19 cellular contexts compared by ENCODE assay signal in the genomic region with DNA sequence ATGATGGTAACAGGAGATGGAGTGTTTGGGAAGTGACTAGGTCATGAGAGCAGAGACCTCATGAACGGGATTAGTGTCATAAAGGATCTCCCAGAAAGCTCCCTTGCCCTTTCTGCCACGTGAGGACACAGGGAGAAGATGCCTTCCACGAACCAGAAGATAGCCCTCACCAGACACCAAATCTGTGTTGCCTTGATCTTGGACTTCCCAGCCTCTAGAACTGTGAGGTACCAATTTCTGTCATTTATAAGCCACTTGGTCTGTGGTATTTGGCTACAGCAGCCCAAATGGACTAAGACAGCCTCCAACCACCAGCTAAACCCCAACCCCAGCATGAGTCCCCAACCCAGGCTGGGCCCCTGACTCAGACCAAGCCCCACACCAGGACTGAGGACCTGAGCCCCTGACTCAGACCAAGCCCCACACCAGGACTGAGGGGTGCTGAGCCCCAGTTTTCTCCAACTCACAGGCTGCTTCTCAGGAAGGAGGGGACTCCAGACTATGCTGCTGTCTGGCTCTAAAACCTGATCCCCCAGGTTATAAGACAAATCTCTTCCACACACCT. TPM values are rescaled to one million over a fixed set of nuclear protein-coding genes. Genes with fewer than 3 reads are reported as not detected.
DNase-seq lines count a peak whose midpoint lies in the region; ATAC-seq and TF ChIP-seq lines count a peak whose summit lies in the region.
"Had no signal": no experiment of that assay in that cellular context is flagged by ENCODE, and none has a peak within 500 bp of the region (broad histone marks: within the 10 kb centered on the region; RNA-seq: fewer than 3 reads in every experiment).

No MANE protein-coding gene starts in this region.

- peaks cover 0 to 3% (median 0%) of the 10 kb centered on the region in 3 donors for H3K9me3 Mint-ChIP-seq in IgD-negative memory B cell
- H3K9me3 Mint-ChIP-seq in neural progenitor cell, result no peaks in the 10 kb centered on the region
- H3K9me3 Mint-ChIP-seq: HFFc6 had no signal

- no peaks in the 10 kb centered on the region for H3K36me3 ChIP-seq in neural progenitor cell
- H3K36me3 ChIP-seq in upper lobe of right lung, result no peaks in the 10 kb centered on the region
- H3K36me3 ChIP-seq: Peyer's patch had no signal

- H2AFZ ChIP-seq in neural progenitor cell (replicated peaks), result no peak overlapping the region

- peaks cover 89% of the 10 kb centered on the region for H3K79me2 ChIP-seq in neural progenitor cell (ENCODE audit: low read depth)

- H4K20me1 ChIP-seq in neural progenitor cell (ENCODE audit: low read depth), result peaks cover 100% of the 10 kb centered on the region

- ATAC-seq in upper lobe of right lung (no peak), GM21526 (IDR thresholded peaks at IDR 0.05; ENCODE audit: low FRiP score, unreplicated experiment) (no peak)

- intact Hi-C loops in upper lobe of right lung (cut with DNase I), result no loop called here

- no peaks in the 10 kb centered on the region for H3K9me3 ChIP-seq in neural progenitor cell (ENCODE audit: low read depth)
- H3K9me3 ChIP-seq in upper lobe of right lung, result no peaks in the 10 kb centered on the region
- H3K9me3 ChIP-seq: Peyer's patch had no signal

- H3K4me3 ChIP-seq in neural progenitor cell (no peak overlapping the region), upper lobe of right lung (no peak overlapping the region)
- H3K4me3 ChIP-seq: Peyer's patch had no signal

- no peak overlapping the region for H3K4me2 ChIP-seq in neural progenitor cell

- peaks cover 12 to 16% (median 16%) of the 10 kb centered on the region in 3 donors for H3K4me1 Mint-ChIP-seq in IgD-negative memory B cell
- peaks cover 20% of the 10 kb centered on the region for H3K4me1 Mint-ChIP-seq in neural progenitor cell

- H3K27ac ChIP-seq in neural progenitor cell (no peak overlapping the region), upper lobe of right lung (peak overlapping the region; percentile 30)
- H3K27ac ChIP-seq: C4-2B, HL-60, Peyer's patch had no signal

- no peaks in the 10 kb centered on the region for H3F3A ChIP-seq in neural progenitor cell (ENCODE audit: low read depth)

- peaks cover 2% of the 10 kb centered on the region for H3K36me3 Mint-ChIP-seq in IgD-negative memory B cell
- H3K36me3 Mint-ChIP-seq in neural progenitor cell, result peaks cover 22% of the 10 kb centered on the region

- peak; percentile 38 for DNase-seq in SK-MEL-5 (ENCODE audit: low read depth, low spot score)
- no peak for DNase-seq in neural progenitor cell (ENCODE audit: low spot score)
- DNase-seq in upper lobe of right lung, result no peak
- DNase-seq in ACHN, result no peak
- DNase-seq in superior temporal gyrus (ENCODE audit: extremely low spot score), result no peak
- DNase-seq: COR-L47, DMS153, HFFc6, NCI-H1048, NCI-H1694, NCI-H2107, NCI-H345, NCI-H69, Peyer's patch, SHP77 had no signal

- H3K27me3 Mint-ChIP-seq in IgD-negative memory B cell (peaks cover 7% of the 10 kb centered on the region), neural progenitor cell (ENCODE audit: insufficient read depth, low read depth) (peaks cover 4% of the 10 kb centered on the region)

- H3K9ac ChIP-seq in neural progenitor cell, result no peak overlapping the region

- peak overlapping the region in 2 of 3 donors; percentile 34 to 80 for H3K27ac Mint-ChIP-seq in IgD-negative memory B cell
- H3K27ac Mint-ChIP-seq in neural progenitor cell, result no peak overlapping the region
- H3K27ac Mint-ChIP-seq: HFFc6 had no signal

- H3K4me3 Mint-ChIP-seq in IgD-negative memory B cell (peak overlapping the region in 1 of 4 donors; percentile 54), neural progenitor cell (peak overlapping the region; percentile 14)
- H3K4me3 Mint-ChIP-seq: HFFc6 had no signal

- H3K4me1 ChIP-seq in neural progenitor cell, result peaks cover 18% of the 10 kb centered on the region
- H3K4me1 ChIP-seq in upper lobe of right lung, result peaks cover 16% of the 10 kb centered on the region

- H3K27me3 ChIP-seq in neural progenitor cell (no peaks in the 10 kb centered on the region), upper lobe of right lung (no peaks in the 10 kb centered on the region)
- H3K27me3 ChIP-seq: Peyer's patch had no signal

- TF ChIP-seq CTCF in neural progenitor cell (IDR thresholded peaks at IDR 0.05), result no peak
- TF ChIP-seq CTCF in upper lobe of right lung (IDR thresholded peaks at IDR 0.05), result no peak

- in situ Hi-C loops in SK-MEL-5 (cut with HindIII; ENCODE audit: low pct_unique_long_range_greater_than_20kb, low sequenced_read_pairs), result no loop called here
- in situ Hi-C loops in ACHN (cut with HindIII; ENCODE audit: low pct_ligation_motif_present, low pct_unique_long_range_greater_than_20kb, low sequenced_read_pairs), result no loop called here

RNA-seq across cellular contexts. Expression of gene PTPRS, which starts 54.1 kb away (rescaled TPM):
- 0.86 TPM for polyA plus RNA-seq in IgD-negative memory B cell
- 74.6 and 79.7 TPM in 2 replicates for total RNA-seq in SK-MEL-5 (2014; rRNA removed; shearing (Covaris generic))
- polyA plus RNA-seq in SK-MEL-5 (2015; cell fraction: cytosol; rRNA removed), result 87.9 and 123 TPM in 2 replicates
- polyA plus RNA-seq in SK-MEL-5 (2015; cell fraction: nucleus; rRNA removed), result 76.4 and 80.9 TPM in 2 replicates
- 167 and 403 TPM in 2 replicates for total RNA-seq in neural progenitor cell (ENCODE audit: low replicate concordance)
- 131 TPM for total RNA-seq in upper lobe of right lung
